In genomic region chr20:3072530-3073250, GRCh38 we compare ENCODE assay signal across 3 cellular contexts.
TF ChIP-seq lines count a peak whose summit lies in the region.

No MANE protein-coding gene starts in this region.

TF ChIP-seq in IMR-90, 13 proteins besides CTCF, POLR2A, EP300 and RAD21:
- TF ChIP-seq CHD1 (IDR thresholded peaks at IDR 0.05; ENCODE audit: low read depth, low read length) (no peak), CEBPB (IDR thresholded peaks at IDR 0.05; ENCODE audit: low read depth, low read length) (no peak), BHLHE40 (IDR thresholded peaks at IDR 0.05; ENCODE audit: low read depth, low read length) (no peak), RCOR1 (IDR thresholded peaks at IDR 0.05; ENCODE audit: insufficient replicate concordance, low read length) (no peak), USF2 (IDR thresholded peaks at IDR 0.05; ENCODE audit: low read depth, low read length) (no peak), NFE2L2 (IDR thresholded peaks at IDR 0.05; ENCODE audit: low read depth, low read length) (no peak), RFX5 (IDR thresholded peaks at IDR 0.05; ENCODE audit: low read depth, low read length) (no peak), FOS (IDR thresholded peaks at IDR 0.05; ENCODE audit: low read depth, low read length) (no peak), SMC3 (IDR thresholded peaks at IDR 0.05; ENCODE audit: low read depth, low read length) (no peak), ELK1 (IDR thresholded peaks at IDR 0.05; ENCODE audit: borderline replicate concordance, low read depth, low read length) (no peak)

TF ChIP-seq in endothelial cell of umbilical vein, 7 proteins besides CTCF, POLR2A, EP300 and RAD21:
- no peak for TF ChIP-seq GATA2 (IDR thresholded peaks at IDR 0.05; ENCODE audit: insufficient read depth, insufficient read length, low read depth, low read length)
- no peak for TF ChIP-seq MAX (IDR thresholded peaks at IDR 0.05; ENCODE audit: insufficient read depth, insufficient read length)
- TF ChIP-seq MYC (IDR thresholded peaks at IDR 0.05; ENCODE audit: low read depth, low read length): no peak
- TF ChIP-seq POLR2AphosphoS5 (IDR thresholded peaks at IDR 0.05; ENCODE audit: insufficient read depth, low read depth, low read length): no peak
- TF ChIP-seq FOS (IDR thresholded peaks at IDR 0.05; ENCODE audit: borderline replicate concordance, insufficient read depth, low read length): no peak

TF ChIP-seq in SK-N-SH treated with all-trans-retinoic acid at 6 μM for 48 hours, 23 proteins besides CTCF, POLR2A, EP300 and RAD21:
- TF ChIP-seq TCF4 (CRISPR knock-in tag; IDR thresholded peaks at IDR 0.05; ENCODE audit: borderline replicate concordance) (no peak), TOX (CRISPR knock-in tag; IDR thresholded peaks at IDR 0.05; ENCODE audit: borderline replicate concordance) (no peak), ZNF70 (CRISPR knock-in tag; IDR thresholded peaks at IDR 0.05) (no peak), PPARA (CRISPR knock-in tag; IDR thresholded peaks at IDR 0.05; ENCODE audit: borderline replicate concordance) (no peak), SNAI2 (CRISPR knock-in tag; IDR thresholded peaks at IDR 0.05) (no peak), GLIS3 (CRISPR knock-in tag; IDR thresholded peaks at IDR 0.05) (no peak), CREB5 (CRISPR knock-in tag; IDR thresholded peaks at IDR 0.05; ENCODE audit: low read depth) (no peak), ZFP3 (CRISPR knock-in tag; IDR thresholded peaks at IDR 0.05) (no peak), ZFP30 (CRISPR knock-in tag; IDR thresholded peaks at IDR 0.05) (no peak), CSDC2 (CRISPR knock-in tag; IDR thresholded peaks at IDR 0.05) (no peak), ESRRG (CRISPR knock-in tag; IDR thresholded peaks at IDR 0.05) (no peak), BACH2 (CRISPR knock-in tag; IDR thresholded peaks at IDR 0.05; ENCODE audit: borderline replicate concordance) (no peak), PATZ1 (CRISPR knock-in tag; IDR thresholded peaks at IDR 0.05; ENCODE audit: borderline replicate concordance) (no peak), CSRNP3 (CRISPR knock-in tag; IDR thresholded peaks at IDR 0.05) (no peak), RARB (CRISPR knock-in tag; IDR thresholded peaks at IDR 0.05) (no peak), TSHZ2 (CRISPR knock-in tag; IDR thresholded peaks at IDR 0.05) (no peak)
